ENCODE assay signal across 1 cellular context in genomic region chr18:4096501-4096900, GRCh38.
TF ChIP-seq lines count a peak whose summit lies in the region.

No MANE protein-coding gene starts in this region.

TF ChIP-seq in IMR-90, 13 proteins besides CTCF, POLR2A, EP300 and RAD21 (continued from another document):
- TF ChIP-seq USF2 (IDR thresholded peaks at IDR 0.05; ENCODE audit: low read depth, low read length), result no peak
- no peak for TF ChIP-seq MXI1 (IDR thresholded peaks at IDR 0.05; ENCODE audit: borderline replicate concordance, low read depth, low read length)
- no peak for TF ChIP-seq CHD1 (IDR thresholded peaks at IDR 0.05; ENCODE audit: low read depth, low read length)
- no peak for TF ChIP-seq MAZ (IDR thresholded peaks at IDR 0.05; ENCODE audit: borderline replicate concordance, low read depth, low read length)
- no peak for TF ChIP-seq NFE2L2 (IDR thresholded peaks at IDR 0.05; ENCODE audit: low read depth, low read length)
- no peak for TF ChIP-seq RCOR1 (IDR thresholded peaks at IDR 0.05; ENCODE audit: insufficient replicate concordance, low read length)
